Comparison of ENCODE assay signal across 12 cellular contexts in the genomic region with DNA sequence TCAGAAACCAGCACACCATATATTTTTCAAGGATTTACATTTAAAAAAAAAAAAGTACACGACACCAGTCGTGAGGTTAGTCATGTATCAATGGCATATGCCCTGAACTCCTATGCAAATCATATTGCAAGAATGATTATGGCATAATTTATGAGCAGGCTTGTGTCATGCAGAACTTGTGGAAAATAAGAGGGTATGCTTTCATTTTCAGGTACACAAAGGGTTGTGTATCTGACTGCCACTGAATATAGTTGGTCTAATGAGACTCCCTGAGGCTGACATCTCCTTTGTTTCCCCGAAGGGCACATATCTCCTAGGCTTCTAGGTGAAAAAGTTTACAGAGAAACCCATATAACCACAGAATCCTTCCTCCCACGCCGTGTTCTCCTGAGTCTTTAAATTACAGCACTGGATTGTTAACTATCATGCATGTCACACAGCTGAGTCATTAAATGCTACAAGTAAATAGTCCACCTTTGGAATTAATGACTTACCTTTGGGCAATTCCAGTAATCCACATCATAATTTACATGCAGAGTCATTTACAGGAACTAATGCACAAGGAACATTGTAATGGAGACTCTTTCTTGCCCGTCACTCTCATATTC.
DNase-seq lines count a peak whose midpoint lies in the region; ATAC-seq and TF ChIP-seq lines count a peak whose summit lies in the region.
"Had no signal": no experiment of that assay in that cellular context is flagged by ENCODE, and none has a peak within 500 bp of the region (broad histone marks: within the 10 kb centered on the region; RNA-seq: fewer than 3 reads in every experiment).

No MANE protein-coding gene starts in this region.

- H3K27ac Mint-ChIP-seq in activated naive CD4-positive, alpha-beta T cell treated with anti-CD3 and anti-CD28 coated beads, Interleukin-2, amount 50 U/mL, for 24 hours = peak overlapping the region; percentile 52
- no peak overlapping the region for H3K27ac Mint-ChIP-seq in activated naive CD4-positive, alpha-beta T cell treated with anti-CD3 and anti-CD28 coated beads, Interleukin-2, amount 10 ng/mL, durations not matched to agents 7 days and 5 days
- H3K27ac Mint-ChIP-seq in natural killer cell = no peak overlapping the region
- H3K27ac Mint-ChIP-seq: memory B cell had no signal

- no peak overlapping the region for H2AFZ ChIP-seq in smooth muscle cell (ENCODE audit: low read depth)

- no peaks in the 10 kb centered on the region for H3K9me3 Mint-ChIP-seq in activated naive CD4-positive, alpha-beta T cell treated with anti-CD3 and anti-CD28 coated beads, Interleukin-2, amount 50 U/mL, for 24 hours
- H3K9me3 Mint-ChIP-seq in activated naive CD4-positive, alpha-beta T cell treated with anti-CD3 and anti-CD28 coated beads, Interleukin-2, amount 10 ng/mL, durations not matched to agents 7 days and 5 days = no peaks in the 10 kb centered on the region
- H3K9me3 Mint-ChIP-seq in natural killer cell = peaks cover 0 to 4% of the 10 kb centered on the region in 2 donors
- H3K9me3 Mint-ChIP-seq: memory B cell had no signal

- no peaks in the 10 kb centered on the region for H3K4me1 ChIP-seq in smooth muscle cell (ENCODE audit: low read depth)
- H3K4me1 ChIP-seq: pancreas had no signal

- CTCF ChIA-PET in activated naive CD4-positive, alpha-beta T cell treated with anti-CD3 and anti-CD28 coated beads, Interleukin-2, amount 10 ng/mL, durations not matched to agents 7 days and 5 days (lab: Charles Lee) = no interaction called here

- no peaks in the 10 kb centered on the region for H3K9me3 ChIP-seq in smooth muscle cell (replicated peaks; ENCODE audit: low read depth)
- H3K9me3 ChIP-seq: pancreas had no signal

- no peaks in the 10 kb centered on the region for H3K27me3 ChIP-seq in smooth muscle cell (ENCODE audit: low read depth)
- H3K27me3 ChIP-seq: pancreas had no signal

- no peaks in the 10 kb centered on the region for H3F3A ChIP-seq in smooth muscle cell (ENCODE audit: low read depth)

- ATAC-seq in esophagus mucosa (peak; percentile 95), natural killer cell (no peak), GM18520 (IDR thresholded peaks at IDR 0.05; ENCODE audit: unreplicated experiment) (no peak)
- ATAC-seq: pancreas had no signal

- WGBS in smooth muscle cell (ENCODE audit: low lambda C conversion rate) = 52% methylated on average over 6 of the region's 6 CpGs

- H3K4me3 Mint-ChIP-seq in activated naive CD4-positive, alpha-beta T cell treated with anti-CD3 and anti-CD28 coated beads, Interleukin-2, amount 50 U/mL, for 24 hours = no peak overlapping the region
- no peak overlapping the region for H3K4me3 Mint-ChIP-seq in activated naive CD4-positive, alpha-beta T cell treated with anti-CD3 and anti-CD28 coated beads, Interleukin-2, amount 10 ng/mL, durations not matched to agents 7 days and 5 days
- no peak overlapping the region for H3K4me3 Mint-ChIP-seq in natural killer cell
- H3K4me3 Mint-ChIP-seq: memory B cell had no signal

- H3K4me1 Mint-ChIP-seq in activated naive CD4-positive, alpha-beta T cell treated with anti-CD3 and anti-CD28 coated beads, Interleukin-2, amount 50 U/mL, for 24 hours = no peaks in the 10 kb centered on the region
- no peaks in the 10 kb centered on the region for H3K4me1 Mint-ChIP-seq in activated naive CD4-positive, alpha-beta T cell treated with anti-CD3 and anti-CD28 coated beads, Interleukin-2, amount 10 ng/mL, durations not matched to agents 7 days and 5 days
- H3K4me1 Mint-ChIP-seq in natural killer cell = no peaks in the 10 kb centered on the region
- H3K4me1 Mint-ChIP-seq: memory B cell had no signal

- H3K36me3 ChIP-seq in smooth muscle cell (ENCODE audit: low read depth) = no peaks in the 10 kb centered on the region
- H3K36me3 ChIP-seq: pancreas had no signal

- TF ChIP-seq CTCF in smooth muscle cell (IDR thresholded peaks at IDR 0.05; ENCODE audit: borderline replicate concordance, insufficient read depth, poor library complexity, severe bottlenecking) = no peak
- no peak for TF ChIP-seq CTCF in natural killer cell (IDR thresholded peaks at IDR 0.05)

- no peak overlapping the region for H3K4me3 ChIP-seq in smooth muscle cell
- H3K4me3 ChIP-seq: pancreas had no signal

- H3K36me3 Mint-ChIP-seq in activated naive CD4-positive, alpha-beta T cell treated with anti-CD3 and anti-CD28 coated beads, Interleukin-2, amount 50 U/mL, for 24 hours = peaks cover 2% of the 10 kb centered on the region
- H3K36me3 Mint-ChIP-seq in activated naive CD4-positive, alpha-beta T cell treated with anti-CD3 and anti-CD28 coated beads, Interleukin-2, amount 10 ng/mL, durations not matched to agents 7 days and 5 days = no peaks in the 10 kb centered on the region
- no peaks in the 10 kb centered on the region for H3K36me3 Mint-ChIP-seq in natural killer cell
- H3K36me3 Mint-ChIP-seq: memory B cell had no signal

- no peak for DNase-seq in activated naive CD4-positive, alpha-beta T cell treated with anti-CD3 and anti-CD28 coated beads, Interleukin-2, amount 10 ng/mL, durations not matched to agents 7 days and 5 days
- DNase-seq in NCI-H226 (peak; percentile 83), smooth muscle cell (lab: John Stamatoyannopoulos, UW; ENCODE audit: unreplicated experiment) (no peak), natural killer cell (no peak), NCI-H510A treated with DMSO at 0.1 percent for 48 hours (lab: John Stamatoyannopoulos, UW) (no peak)
- DNase-seq: hypothalamus, NCI-H82, pancreas had no signal

- H3K4me2 ChIP-seq in smooth muscle cell = peak overlapping the region; percentile 21

- peak overlapping the region; percentile 78 for H3K27ac ChIP-seq in smooth muscle cell (ENCODE audit: low read depth)
- H3K27ac ChIP-seq: pancreas had no signal

- H3K79me2 ChIP-seq in smooth muscle cell (ENCODE audit: low read depth) = no peaks in the 10 kb centered on the region

- no peaks in the 10 kb centered on the region for H4K20me1 ChIP-seq in smooth muscle cell (ENCODE audit: low read depth)

- intact Hi-C loops in natural killer cell (cut with micrococcal nuclease) = no loop called here

- no peaks in the 10 kb centered on the region for H3K27me3 Mint-ChIP-seq in activated naive CD4-positive, alpha-beta T cell treated with anti-CD3 and anti-CD28 coated beads, Interleukin-2, amount 50 U/mL, for 24 hours
- H3K27me3 Mint-ChIP-seq in activated naive CD4-positive, alpha-beta T cell treated with anti-CD3 and anti-CD28 coated beads, Interleukin-2, amount 10 ng/mL, durations not matched to agents 7 days and 5 days = no peaks in the 10 kb centered on the region
- H3K27me3 Mint-ChIP-seq in natural killer cell (ENCODE audit: low read depth in 2 of 2) = no peaks in the 10 kb centered on the region
- H3K27me3 Mint-ChIP-seq: memory B cell had no signal

- peak overlapping the region; percentile 0 for H3K9ac ChIP-seq in smooth muscle cell (ENCODE audit: low read depth)
